ENCODE assay signal across 8 cellular contexts in the genomic region with DNA sequence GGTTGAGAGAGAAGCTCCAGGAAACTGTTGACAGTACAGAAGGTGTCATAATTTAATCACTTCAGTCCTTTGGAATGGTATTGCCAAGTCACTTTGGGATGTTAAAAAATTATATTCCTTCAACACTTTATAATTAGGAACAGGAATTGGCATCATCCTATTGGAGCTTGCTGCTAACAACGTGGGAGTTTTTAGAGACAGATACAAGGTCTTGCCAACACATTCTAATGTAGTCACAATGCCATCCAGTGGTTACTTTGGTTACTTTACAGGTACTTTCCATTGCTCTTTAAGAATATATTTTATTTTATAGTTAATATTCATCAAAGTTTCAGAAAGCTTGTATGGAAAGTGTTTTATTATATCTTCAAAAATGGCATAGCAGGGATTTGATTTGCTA.
DNase-seq lines count a peak whose midpoint lies in the region; ATAC-seq and TF ChIP-seq lines count a peak whose summit lies in the region.

No MANE protein-coding gene starts in this region.

- no peaks in the 10 kb centered on the region for H3K27me3 ChIP-seq in ascending aorta

- no peaks in the 10 kb centered on the region for H3K4me1 ChIP-seq in ascending aorta

- peak; percentile 20 for DNase-seq in GM04504 (ENCODE audit: low read depth)
- DNase-seq in NCI-H1105 treated with DMSO at 0.1 percent for 48 hours (lab: John Stamatoyannopoulos, UW), result peak; percentile 43
- peak; percentile 70 for DNase-seq in epithelial cell of esophagus (ENCODE audit: low read depth)
- no peak for DNase-seq in type B pancreatic cell (ENCODE audit: extremely low spot score, unreplicated experiment)
- DNase-seq in ascending aorta (ENCODE audit: low spot score in 2 of 2), result no peak
- no peak for DNase-seq in stimulated activated CD4-positive, alpha-beta T cell treated with anti-CD3 and anti-CD28 coated beads, Interleukin-1b, Interleukin-23, amount 100 ng/mL, for 48 hours

- H3K9me3 Mint-ChIP-seq in type B pancreatic cell, result no peaks in the 10 kb centered on the region

- no peak overlapping the region for H3K4me3 ChIP-seq in epithelial cell of esophagus (ENCODE audit: low read length)
- no peak overlapping the region for H3K4me3 ChIP-seq in ascending aorta

- H3K9me3 ChIP-seq in ascending aorta, result peaks cover 0 to 2% of the 10 kb centered on the region in 2 donors

- peak; percentile 90 for ATAC-seq in GM21825 (IDR thresholded peaks at IDR 0.05; ENCODE audit: unreplicated experiment)
- no peak for ATAC-seq in HG02870 (IDR thresholded peaks at IDR 0.05; ENCODE audit: unreplicated experiment)

- H3K36me3 ChIP-seq in ascending aorta, result no peaks in the 10 kb centered on the region

- H3K27ac ChIP-seq in ascending aorta, result no peak overlapping the region

- H3K4me1 Mint-ChIP-seq in type B pancreatic cell (ENCODE audit: unreplicated experiment), result no peaks in the 10 kb centered on the region

- no peaks in the 10 kb centered on the region for H3K27me3 Mint-ChIP-seq in type B pancreatic cell

- peaks cover 6% of the 10 kb centered on the region for H3K36me3 Mint-ChIP-seq in type B pancreatic cell

- peak; percentile 47 for TF ChIP-seq CTCF in epithelial cell of esophagus (IDR thresholded peaks at IDR 0.05; ENCODE audit: insufficient read depth, low read depth, low read length, missing control alignments)
- TF ChIP-seq CTCF in type B pancreatic cell (conservative IDR thresholded peaks at IDR 0.05), result peak; percentile 53
- TF ChIP-seq CTCF in ascending aorta (IDR thresholded peaks at IDR 0.05), result no peak

- no peak overlapping the region for H3K27ac Mint-ChIP-seq in type B pancreatic cell

- H3K4me3 Mint-ChIP-seq in type B pancreatic cell, result no peak overlapping the region

- intact Hi-C loops in ascending aorta (cut with DNase I), result no loop called here

Comparison
In these comparisons a context has a peak if more than half of its experiments do, and no peak if none do; other contexts are left out.
1. DNase-seq: peak in GM04504 (single experiment), NCI-H1105 treated with DMSO at 0.1 percent for 48 hours (single experiment) and epithelial cell of esophagus (single experiment); none in type B pancreatic cell (single experiment), ascending aorta (0 of 2) and stimulated activated CD4-positive, alpha-beta T cell treated with anti-CD3 and anti-CD28 coated beads, Interleukin-1b, Interleukin-23, amount 100 ng/mL, for 48 hours (single experiment).
2. CTCF ChIP-seq: peak in epithelial cell of esophagus (single experiment) and type B pancreatic cell (single experiment); none in ascending aorta (0 of 3).